In the genomic region with DNA sequence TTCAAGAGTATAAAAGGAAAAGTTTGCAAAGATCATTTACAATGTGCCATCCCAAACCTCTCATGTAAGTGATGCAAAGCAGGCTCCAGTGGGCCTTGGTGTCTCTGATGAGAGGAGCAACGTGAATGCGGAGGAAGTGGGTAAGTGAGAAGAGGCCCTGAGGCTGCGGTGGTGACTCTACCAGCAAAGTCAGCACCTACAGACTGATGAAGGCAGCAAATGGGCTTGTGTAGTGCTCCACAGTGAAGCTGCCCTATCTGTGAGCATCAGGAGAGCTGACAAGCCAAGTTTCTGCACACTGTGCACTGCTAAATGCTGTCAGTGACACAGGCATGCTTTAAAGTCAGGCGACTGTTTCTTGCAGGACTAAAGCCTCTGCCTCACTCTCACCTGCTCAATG, we compare ENCODE assay signal across 9 cellular contexts. TPM values are rescaled to one million over a fixed set of nuclear protein-coding genes. Genes with fewer than 3 reads are reported as not detected.
A peak's percentile ranks its signal among the peaks of the same experiment; 100 is the strongest.
DNase-seq lines count a peak whose midpoint lies in the region; ATAC-seq, FAIRE-seq and TF ChIP-seq lines count a peak whose summit lies in the region.
"Had no signal": no experiment of that assay in that cellular context is flagged by ENCODE, and none has a peak within 500 bp of the region (broad histone marks: within the 10 kb centered on the region; RNA-seq: fewer than 3 reads in every experiment).

No MANE protein-coding gene starts in this region.

- no peak overlapping the region for H3K9ac ChIP-seq in muscle layer of colon (ENCODE audit: low read length)

- H3K9me3 ChIP-seq in muscle layer of colon (ENCODE audit: low read length) = no peaks in the 10 kb centered on the region

- ATAC-seq in HG02798 (IDR thresholded peaks at IDR 0.05; ENCODE audit: poor library complexity, unreplicated experiment) (peak; percentile 39), HG03139 (IDR thresholded peaks at IDR 0.05; ENCODE audit: unreplicated experiment) (no peak)

- no peaks in the 10 kb centered on the region for H3K27me3 ChIP-seq in muscle layer of colon (ENCODE audit: control insufficient read depth in 1 of 2, insufficient read depth in 2 of 2, low read length in 2 of 2)
- H3K27me3 ChIP-seq: BLaER1 treated with 17β-estradiol and CSF1 and Interleukin-3, amounts not matched to agents 10 nM and 100 nM had no signal

- no peak for TF ChIP-seq CTCF in D721Med (IDR thresholded peaks at IDR 0.05; ENCODE audit: insufficient read depth, missing control alignments)

- H3K4me1 ChIP-seq in muscle layer of colon (ENCODE audit: insufficient read depth, low read length) = peaks cover 58% of the 10 kb centered on the region

- DNase-seq in Ammon's horn (ENCODE audit: low spot score) (peak; percentile 51), D721Med (ENCODE audit: insufficient read length, low spot score) (no peak), cerebellum (ENCODE audit: low spot score) (no peak), T1000 (lab: John Stamatoyannopoulos, UW) (no peak)
- peak; percentile 86 for DNase-seq in activated CD8-positive, alpha-beta memory T cell treated with anti-CD3 and anti-CD28 coated beads for 24 hours

- peak overlapping the region; percentile 62 for H3K27ac ChIP-seq in muscle layer of colon (ENCODE audit: low read depth, low read length)
- H3K27ac ChIP-seq: BLaER1 treated with 17β-estradiol and CSF1 and Interleukin-3, amounts not matched to agents 10 nM and 100 nM had no signal

- no peak for FAIRE-seq in D721Med (lab: Jason Lieb, UNC)

- H3K36me3 ChIP-seq in muscle layer of colon (ENCODE audit: insufficient read depth, low read length) = no peaks in the 10 kb centered on the region
- H3K36me3 ChIP-seq: BLaER1 treated with 17β-estradiol and CSF1 and Interleukin-3, amounts not matched to agents 10 nM and 100 nM had no signal

- H3K4me3 ChIP-seq in muscle layer of colon (ENCODE audit: low read depth in 1 of 2, low read length in 2 of 2) = no peak overlapping the region
- H3K4me3 ChIP-seq: BLaER1 treated with 17β-estradiol and CSF1 and Interleukin-3, amounts not matched to agents 10 nM and 100 nM had no signal

RNA-seq across cellular contexts. Expression of gene RAP1A, which starts 15.6 kb away (rescaled TPM):
- 22.6 TPM for total RNA-seq in cerebellum

Comparison
In these comparisons a context has a peak if more than half of its experiments do, and no peak if none do; other contexts are left out.
1. DNase-seq: peak in Ammon's horn (single experiment) and activated CD8-positive, alpha-beta memory T cell treated with anti-CD3 and anti-CD28 coated beads for 24 hours (single experiment); none in D721Med (single experiment), cerebellum (single experiment) and T1000 (single experiment).